Comparison of ENCODE assay signal across 27 cellular contexts in genomic region chr6:39003488-39003887, GRCh38. TPM values are rescaled to one million over a fixed set of nuclear protein-coding genes. Genes with fewer than 3 reads are reported as not detected.
"Had no signal": no experiment of that assay in that cellular context is flagged by ENCODE, and none has a peak within 500 bp of the region (broad histone marks: within the 10 kb centered on the region; RNA-seq: fewer than 3 reads in every experiment).

No MANE protein-coding gene starts in this region.

- H3K4me2 ChIP-seq: PC-9 had no signal

- H3K4me1 Mint-ChIP-seq: T-cell had no signal

- H3K4me3 Mint-ChIP-seq: T-cell had no signal

- H3K4me1 ChIP-seq: SJCRH30 had no signal

- DNase-seq: MG63, NCI-H1048, NCI-H1436, NCI-H187, NCI-H2081 treated with DMSO at 0.1 percent for 48 hours, NCI-H2107, NCI-H2171, NCI-H2227 treated with DMSO at 0.1 percent for 48 hours, NCI-H345, NCI-H510A, NCI-H526 treated with DMSO at 0.1 percent for 48 hours, NCI-H774, PC-9, SHP77, SIG-M5, T-cell had no signal

- H3K9me3 Mint-ChIP-seq: T-cell had no signal

- H3K9me3 ChIP-seq: MG63, SJCRH30 had no signal

- H2AFZ ChIP-seq: PC-9 had no signal

- H3K36me3 Mint-ChIP-seq: T-cell had no signal

- H3K27ac Mint-ChIP-seq: T-cell had no signal

- H3K36me3 ChIP-seq: MG63, SJCRH30 had no signal

- ATAC-seq: Panc1, Right ventricle myocardium inferior, SK-N-SH treated with all-trans-retinoic acid at 6 μM for 48 hours, T-cell had no signal

- FAIRE-seq: RCC 7860 had no signal

- H3K27ac ChIP-seq: PC-9, RWPE1, SJCRH30, SK-N-MC had no signal

- H3K4me3 ChIP-seq: MG63, PC-9, SJCRH30, SK-N-MC had no signal

RNA-seq across cellular contexts. Expression of gene GLP1R, which starts 45.1 kb away (rescaled TPM):
- total RNA-seq: M059J, OCI-LY7, PC-9, RPMI7951, SJCRH30, SK-MEL-5 had no signal
